14 cellular contexts compared by ENCODE assay signal in genomic region chr10:124248646-124249045, GRCh38.
DNase-seq lines count a peak whose midpoint lies in the region; ATAC-seq and TF ChIP-seq lines count a peak whose summit lies in the region.
"Had no signal": no experiment of that assay in that cellular context is flagged by ENCODE, and none has a peak within 500 bp of the region (broad histone marks: within the 10 kb centered on the region; RNA-seq: fewer than 3 reads in every experiment).

No MANE protein-coding gene starts in this region.

- H3K9me3 ChIP-seq in Peyer's patch (no peaks in the 10 kb centered on the region), neural progenitor cell (ENCODE audit: low read depth) (no peaks in the 10 kb centered on the region), SK-N-SH (no peaks in the 10 kb centered on the region)

- H3K27ac ChIP-seq in Peyer's patch (no peak overlapping the region), neural progenitor cell (no peak overlapping the region), SK-N-SH (ENCODE audit: low read depth in 2 of 2, low read length in 1 of 2) (no peak overlapping the region)
- H3K27ac ChIP-seq: 22Rv1 had no signal

- no peak for TF ChIP-seq POLR2A in Peyer's patch (IDR thresholded peaks at IDR 0.05)

- peaks cover 6% of the 10 kb centered on the region for H3K4me1 Mint-ChIP-seq in neural progenitor cell
- H3K4me1 Mint-ChIP-seq in stimulated activated naive B cell treated with anti-CD40 and anti-IgM and Interleukin-4, amounts not matched to agents 10 μg/mL and 1 μg/mL and 100 μg/mL, for 72 hours: peaks cover 11 to 43% of the 10 kb centered on the region in 2 donors
- H3K4me1 Mint-ChIP-seq: CD4-positive, CD25-positive, alpha-beta regulatory T cell had no signal

- ATAC-seq in stimulated activated naive B cell treated with anti-CD40 and anti-IgM and Interleukin-4, amounts not matched to agents 10 μg/mL and 1 μg/mL and 100 μg/mL, for 72 hours (replicated peaks): no peak

- H3K27me3 ChIP-seq in Peyer's patch (no peaks in the 10 kb centered on the region), neural progenitor cell (no peaks in the 10 kb centered on the region), SK-N-SH (ENCODE audit: insufficient read depth) (no peaks in the 10 kb centered on the region)

- H3K36me3 ChIP-seq in Peyer's patch: no peaks in the 10 kb centered on the region
- no peaks in the 10 kb centered on the region for H3K36me3 ChIP-seq in neural progenitor cell
- no peaks in the 10 kb centered on the region for H3K36me3 ChIP-seq in SK-N-SH (replicated peaks in 1 of 2; ENCODE audit: control insufficient read depth in 1 of 2, insufficient read depth in 2 of 2, low read length in 1 of 2)

- CTCF ChIA-PET in SK-N-SH (lab: Yijun Ruan, JAX): no interaction called here

- no peak overlapping the region for H3K4me2 ChIP-seq in neural progenitor cell
- H3K4me2 ChIP-seq in SK-N-SH: no peak overlapping the region

- POLR2A ChIA-PET in SK-N-SH (lab: Yijun Ruan, JAX): no interaction called here

- no peaks in the 10 kb centered on the region for H3K79me2 ChIP-seq in neural progenitor cell (ENCODE audit: low read depth)
- no peaks in the 10 kb centered on the region for H3K79me2 ChIP-seq in SK-N-SH (ENCODE audit: insufficient read depth)

- H3K9me2 ChIP-seq in SK-N-SH: no peaks in the 10 kb centered on the region

- no peak overlapping the region for H3K4me3 Mint-ChIP-seq in neural progenitor cell
- no peak overlapping the region for H3K4me3 Mint-ChIP-seq in stimulated activated naive B cell treated with anti-CD40 and anti-IgM and Interleukin-4, amounts not matched to agents 10 μg/mL and 1 μg/mL and 100 μg/mL, for 72 hours
- H3K4me3 Mint-ChIP-seq: CD4-positive, CD25-positive, alpha-beta regulatory T cell; H9 had no signal

- H3K9me3 Mint-ChIP-seq in neural progenitor cell: no peaks in the 10 kb centered on the region
- H3K9me3 Mint-ChIP-seq in stimulated activated naive B cell treated with anti-CD40 and anti-IgM and Interleukin-4, amounts not matched to agents 10 μg/mL and 1 μg/mL and 100 μg/mL, for 72 hours: peaks cover 0 to 2% of the 10 kb centered on the region in 2 donors
- H3K9me3 Mint-ChIP-seq: H9 had no signal

- H3F3A ChIP-seq in neural progenitor cell (ENCODE audit: low read depth): peaks cover 5% of the 10 kb centered on the region
- H3F3A ChIP-seq in SK-N-SH (replicated peaks; ENCODE audit: insufficient read depth): no peaks in the 10 kb centered on the region

- H3K4me1 ChIP-seq in Peyer's patch (no peaks in the 10 kb centered on the region), neural progenitor cell (no peaks in the 10 kb centered on the region), SK-N-SH (ENCODE audit: control insufficient read depth in 1 of 2, insufficient read depth in 2 of 2, low read depth in 1 of 2, low read length in 1 of 2) (peaks cover 0 to 14% of the 10 kb centered on the region in 2 experiments; a peak in 1 of 4 replicates)

- DNase-seq in activated effector memory CD4-positive, alpha-beta T cell treated with anti-CD3 and anti-CD28 coated beads, Interleukin-2, amount 50 U/mL, for 16 hours: peak; percentile 16
- no peak for DNase-seq in activated effector memory CD4-positive, alpha-beta T cell treated with Interleukin-2 at 50 U/mL for 16 hours
- peak in 2 of 3 donors; percentile 41 to 56 for DNase-seq in Peyer's patch
- no peak for DNase-seq in neural progenitor cell (ENCODE audit: low spot score)
- DNase-seq in NCI-H2171 (lab: John Stamatoyannopoulos, UW): no peak
- no peak for DNase-seq in activated T-cell treated with anti-CD3 and anti-CD28 coated beads, Interleukin-2, amount 50 U/mL, for 1 hour
- no peak for DNase-seq in SK-N-SH
- no peak for DNase-seq in stimulated activated naive B cell treated with anti-CD40 and anti-IgM and Interleukin-4, amounts not matched to agents 10 μg/mL and 1 μg/mL and 100 μg/mL, for 72 hours
- DNase-seq: CD4-positive, CD25-positive, alpha-beta regulatory T cell; DMS53; GOT3; H9 had no signal

- no peak for TF ChIP-seq RAD21 in SK-N-SH (IDR thresholded peaks at IDR 0.05; ENCODE audit: low read length)

- no peak for TF ChIP-seq EP300 in SK-N-SH (IDR thresholded peaks at IDR 0.05; ENCODE audit: borderline replicate concordance in 1 of 2, low read depth in 1 of 2, low read length in 1 of 2)

- H3K4me3 ChIP-seq in Peyer's patch: no peak overlapping the region
- H3K4me3 ChIP-seq in neural progenitor cell: no peak overlapping the region
- no peak overlapping the region for H3K4me3 ChIP-seq in SK-N-SH (ENCODE audit: low read depth in 2 of 2, low read length in 1 of 2)

- peak overlapping the region; percentile 12 for H3K27ac Mint-ChIP-seq in neural progenitor cell
- H3K27ac Mint-ChIP-seq in stimulated activated naive B cell treated with anti-CD40 and anti-IgM and Interleukin-4, amounts not matched to agents 10 μg/mL and 1 μg/mL and 100 μg/mL, for 72 hours: no peak overlapping the region
- H3K27ac Mint-ChIP-seq: CD4-positive, CD25-positive, alpha-beta regulatory T cell; IgD-negative memory B cell had no signal

- TF ChIP-seq CTCF in Peyer's patch (IDR thresholded peaks at IDR 0.05) (no peak), neural progenitor cell (IDR thresholded peaks at IDR 0.05) (no peak), SK-N-SH (IDR thresholded peaks at IDR 0.05) (no peak)

- H3K27me3 Mint-ChIP-seq in neural progenitor cell (ENCODE audit: insufficient read depth, low read depth): no peaks in the 10 kb centered on the region
- peaks cover 6 to 9% of the 10 kb centered on the region in 2 donors for H3K27me3 Mint-ChIP-seq in stimulated activated naive B cell treated with anti-CD40 and anti-IgM and Interleukin-4, amounts not matched to agents 10 μg/mL and 1 μg/mL and 100 μg/mL, for 72 hours

- H3K9ac ChIP-seq in neural progenitor cell (no peak overlapping the region), SK-N-SH (no peak overlapping the region)

- H2AFZ ChIP-seq in neural progenitor cell (replicated peaks) (no peak overlapping the region), SK-N-SH (ENCODE audit: low read depth) (no peak overlapping the region)

- no peaks in the 10 kb centered on the region for H3K36me3 Mint-ChIP-seq in neural progenitor cell
- no peaks in the 10 kb centered on the region for H3K36me3 Mint-ChIP-seq in stimulated activated naive B cell treated with anti-CD40 and anti-IgM and Interleukin-4, amounts not matched to agents 10 μg/mL and 1 μg/mL and 100 μg/mL, for 72 hours
- H3K36me3 Mint-ChIP-seq: CD4-positive, CD25-positive, alpha-beta regulatory T cell; IgD-negative memory B cell had no signal

- 60% methylated on average over 7 of the region's 7 CpGs for WGBS in SK-N-SH (ENCODE audit: low lambda C conversion rate)

- H4K20me1 ChIP-seq in neural progenitor cell (ENCODE audit: low read depth) (no peaks in the 10 kb centered on the region), SK-N-SH (ENCODE audit: insufficient read depth) (no peaks in the 10 kb centered on the region)

TF ChIP-seq in SK-N-SH, 30 proteins besides CTCF, POLR2A, EP300 and RAD21:
- TF ChIP-seq RFX5 (IDR thresholded peaks at IDR 0.05; ENCODE audit: low read length): no peak
- no peak for TF ChIP-seq USF1 (IDR thresholded peaks at IDR 0.05; ENCODE audit: borderline replicate concordance, low read depth)
- TF ChIP-seq MXI1 (IDR thresholded peaks at IDR 0.05; ENCODE audit: low read depth, low read length): no peak
- TF ChIP-seq MAX (IDR thresholded peaks at IDR 0.05; ENCODE audit: low read depth): no peak
- TF ChIP-seq GABPA (IDR thresholded peaks at IDR 0.05; ENCODE audit: low read depth): no peak
- TF ChIP-seq GATA2 (CRISPR knock-in tag; IDR thresholded peaks at IDR 0.05): no peak

Comparison
In these comparisons a context has a peak if more than half of its experiments do, and no peak if none do; other contexts are left out.
1. DNase-seq: peak in activated effector memory CD4-positive, alpha-beta T cell treated with anti-CD3 and anti-CD28 coated beads, Interleukin-2, amount 50 U/mL, for 16 hours (single experiment) and Peyer's patch (2 of 3); none in activated effector memory CD4-positive, alpha-beta T cell treated with Interleukin-2 at 50 U/mL for 16 hours (single experiment), neural progenitor cell (single experiment), NCI-H2171 (single experiment), activated T-cell treated with anti-CD3 and anti-CD28 coated beads, Interleukin-2, amount 50 U/mL, for 1 hour (single experiment), SK-N-SH (single experiment) and stimulated activated naive B cell treated with anti-CD40 and anti-IgM and Interleukin-4, amounts not matched to agents 10 μg/mL and 1 μg/mL and 100 μg/mL, for 72 hours (single experiment).